Comparison of ENCODE assay signal across 1 cellular context in genomic region chr3:197694251-197694650, GRCh38.
TF ChIP-seq lines count a peak whose summit lies in the region.

No MANE protein-coding gene starts in this region.

TF ChIP-seq in IMR-90, 13 proteins besides CTCF, POLR2A, EP300 and RAD21:
- TF ChIP-seq, protein P1, sequence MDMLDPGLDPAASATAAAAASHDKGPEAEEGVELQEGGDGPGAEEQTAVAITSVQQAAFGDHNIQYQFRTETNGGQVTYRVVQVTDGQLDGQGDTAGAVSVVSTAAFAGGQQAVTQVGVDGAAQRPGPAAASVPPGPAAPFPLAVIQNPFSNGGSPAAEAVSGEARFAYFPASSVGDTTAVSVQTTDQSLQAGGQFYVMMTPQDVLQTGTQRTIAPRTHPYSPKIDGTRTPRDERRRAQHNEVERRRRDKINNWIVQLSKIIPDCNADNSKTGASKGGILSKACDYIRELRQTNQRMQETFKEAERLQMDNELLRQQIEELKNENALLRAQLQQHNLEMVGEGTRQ (IDR thresholded peaks at IDR 0.05; ENCODE audit: low read depth, low read length), result no peak
- TF ChIP-seq FOS (IDR thresholded peaks at IDR 0.05; ENCODE audit: low read depth, low read length) (no peak), MXI1 (IDR thresholded peaks at IDR 0.05; ENCODE audit: borderline replicate concordance, low read depth, low read length) (no peak), MAZ (IDR thresholded peaks at IDR 0.05; ENCODE audit: borderline replicate concordance, low read depth, low read length) (no peak), CHD1 (IDR thresholded peaks at IDR 0.05; ENCODE audit: low read depth, low read length) (no peak), NFE2L2 (IDR thresholded peaks at IDR 0.05; ENCODE audit: low read depth, low read length) (no peak), RCOR1 (IDR thresholded peaks at IDR 0.05; ENCODE audit: insufficient replicate concordance, low read length) (no peak), CEBPB (IDR thresholded peaks at IDR 0.05; ENCODE audit: low read depth, low read length) (no peak), BHLHE40 (IDR thresholded peaks at IDR 0.05; ENCODE audit: low read depth, low read length) (no peak)
- TF ChIP-seq, protein P2, sequence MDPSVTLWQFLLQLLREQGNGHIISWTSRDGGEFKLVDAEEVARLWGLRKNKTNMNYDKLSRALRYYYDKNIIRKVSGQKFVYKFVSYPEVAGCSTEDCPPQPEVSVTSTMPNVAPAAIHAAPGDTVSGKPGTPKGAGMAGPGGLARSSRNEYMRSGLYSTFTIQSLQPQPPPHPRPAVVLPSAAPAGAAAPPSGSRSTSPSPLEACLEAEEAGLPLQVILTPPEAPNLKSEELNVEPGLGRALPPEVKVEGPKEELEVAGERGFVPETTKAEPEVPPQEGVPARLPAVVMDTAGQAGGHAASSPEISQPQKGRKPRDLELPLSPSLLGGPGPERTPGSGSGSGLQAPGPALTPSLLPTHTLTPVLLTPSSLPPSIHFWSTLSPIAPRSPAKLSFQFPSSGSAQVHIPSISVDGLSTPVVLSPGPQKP (IDR thresholded peaks at IDR 0.05; ENCODE audit: borderline replicate concordance, low read depth, low read length), result no peak
